1 cellular context compared by ENCODE assay signal in genomic region chr12:67019070-67019469, GRCh38.
TF ChIP-seq lines count a peak whose summit lies in the region.

No MANE protein-coding gene starts in this region.

TF ChIP-seq in H1, 55 proteins besides CTCF, POLR2A, EP300 and RAD21:
- no peak for TF ChIP-seq JUN (IDR thresholded peaks at IDR 0.05; ENCODE audit: low read depth, low read length)
- TF ChIP-seq NANOG (IDR thresholded peaks at IDR 0.05; ENCODE audit: insufficient read depth, low read depth, low read length, poor library complexity, severe bottlenecking) = no peak
- no peak for TF ChIP-seq SUZ12 (IDR thresholded peaks at IDR 0.05; ENCODE audit: low read length)
- no peak for TF ChIP-seq JUND (IDR thresholded peaks at IDR 0.05; ENCODE audit: low read length)
- TF ChIP-seq POU5F1 (IDR thresholded peaks at IDR 0.05; ENCODE audit: low read depth, low read length) = no peak
- TF ChIP-seq CHD1 (IDR thresholded peaks at IDR 0.05; ENCODE audit: low read depth, low read length) = no peak
- TF ChIP-seq CHD2 (IDR thresholded peaks at IDR 0.05; ENCODE audit: low read length) = no peak
- TF ChIP-seq, protein P1, sequence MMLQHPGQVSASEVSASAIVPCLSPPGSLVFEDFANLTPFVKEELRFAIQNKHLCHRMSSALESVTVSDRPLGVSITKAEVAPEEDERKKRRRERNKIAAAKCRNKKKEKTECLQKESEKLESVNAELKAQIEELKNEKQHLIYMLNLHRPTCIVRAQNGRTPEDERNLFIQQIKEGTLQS (IDR thresholded peaks at IDR 0.05; ENCODE audit: insufficient read depth, low read depth, low read length) = no peak
- TF ChIP-seq KDM4A (IDR thresholded peaks at IDR 0.05; ENCODE audit: low read depth, low read length, severe bottlenecking) = no peak
- TF ChIP-seq RNF2 (IDR thresholded peaks at IDR 0.05; ENCODE audit: borderline replicate concordance, low read depth, low read length, missing control alignments, poor library complexity, severe bottlenecking) = no peak
- TF ChIP-seq ASH2L (IDR thresholded peaks at IDR 0.05; ENCODE audit: low read length) = no peak
- no peak for TF ChIP-seq CTBP2 (IDR thresholded peaks at IDR 0.05; ENCODE audit: borderline replicate concordance, insufficient read depth, insufficient read length, low read length)
- no peak for TF ChIP-seq GTF2F1 (IDR thresholded peaks at IDR 0.05; ENCODE audit: borderline replicate concordance, low read depth, low read length)
- TF ChIP-seq CREB1 (IDR thresholded peaks at IDR 0.05) = no peak
- TF ChIP-seq, protein P2, sequence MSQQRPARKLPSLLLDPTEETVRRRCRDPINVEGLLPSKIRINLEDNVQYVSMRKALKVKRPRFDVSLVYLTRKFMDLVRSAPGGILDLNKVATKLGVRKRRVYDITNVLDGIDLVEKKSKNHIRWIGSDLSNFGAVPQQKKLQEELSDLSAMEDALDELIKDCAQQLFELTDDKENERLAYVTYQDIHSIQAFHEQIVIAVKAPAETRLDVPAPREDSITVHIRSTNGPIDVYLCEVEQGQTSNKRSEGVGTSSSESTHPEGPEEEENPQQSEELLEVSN (IDR thresholded peaks at IDR 0.05) = no peak
